ENCODE assay signal across 8 cellular contexts in genomic region chr7:103279636-103279962, GRCh38. TPM values are rescaled to one million over a fixed set of nuclear protein-coding genes. Genes with fewer than 3 reads are reported as not detected.
DNase-seq lines count a peak whose midpoint lies in the region; ATAC-seq and TF ChIP-seq lines count a peak whose summit lies in the region.
"Not testable (repeated sequence)": the region's sequence is repeated elsewhere in the genome, so short reads cannot be mapped to it uniquely, and the experiment has no call there.

No MANE protein-coding gene starts in this region.

- H3K9ac ChIP-seq in neural progenitor cell = not testable (repeated sequence)

- H2AFZ ChIP-seq in neural progenitor cell (replicated peaks) = peak overlapping the region; percentile 100

- H3K36me3 ChIP-seq in left ventricle myocardium inferior, neural progenitor cell, vagina: not testable (repeated sequence)

- not testable (repeated sequence) for H3K79me2 ChIP-seq in neural progenitor cell (ENCODE audit: low read depth)

- not testable (repeated sequence) for DNase-seq in Jurkat, Clone E6-1 (ENCODE audit: low read depth, low spot score); left ventricle myocardium inferior; vagina (ENCODE audit: extremely low spot score in 2 of 2)
- peak; percentile 25 for DNase-seq in SIG-M5 treated with dmso at 0.1 percent for 504 hours (lab: John Stamatoyannopoulos, UW; ENCODE audit: unreplicated experiment)
- DNase-seq in astrocyte of the spinal cord (ENCODE audit: low read depth, low spot score) = peak; percentile 15
- peak; percentile 56 for DNase-seq in neural progenitor cell (ENCODE audit: low spot score)

- not testable (repeated sequence) for H3K36me3 Mint-ChIP-seq in neural progenitor cell

- peak overlapping the region; percentile 88 for H3K4me3 Mint-ChIP-seq in neural progenitor cell

- not testable (repeated sequence) for H3K9me3 Mint-ChIP-seq in neural progenitor cell

- in situ Hi-C loops in astrocyte of the spinal cord (cut with HindIII; ENCODE audit: low sequenced_read_pairs) = not testable (repeated sequence)

- not testable (repeated sequence) for H3K27me3 Mint-ChIP-seq in neural progenitor cell (ENCODE audit: insufficient read depth, low read depth)

- peak overlapping the region; percentile 99 for H3K4me2 ChIP-seq in neural progenitor cell

- not testable (repeated sequence) for H4K20me1 ChIP-seq in neural progenitor cell (ENCODE audit: low read depth)

- peaks cover 16% of the 10 kb centered on the region for H3K4me1 Mint-ChIP-seq in neural progenitor cell

- not testable (repeated sequence) for H3K27me3 ChIP-seq in left ventricle myocardium inferior (ENCODE audit: low read depth); vagina
- peaks cover 49% of the 10 kb centered on the region for H3K27me3 ChIP-seq in neural progenitor cell

- not testable (repeated sequence) for TF ChIP-seq CTCF in astrocyte of the spinal cord (IDR thresholded peaks at IDR 0.05; ENCODE audit: low read depth, low read length); left ventricle myocardium inferior (IDR thresholded peaks at IDR 0.05; ENCODE audit: borderline replicate concordance); neural progenitor cell (IDR thresholded peaks at IDR 0.05); vagina (IDR thresholded peaks at IDR 0.05)

- H3K4me1 ChIP-seq in left ventricle myocardium inferior (peaks cover 15% of the 10 kb centered on the region), vagina (peaks cover 10% of the 10 kb centered on the region)
- H3K4me1 ChIP-seq in neural progenitor cell = not testable (repeated sequence)

- H3K4me3 ChIP-seq in Jurkat, Clone E6-1 (ENCODE audit: low read length) = peak overlapping the region; percentile 85
- peak overlapping the region; percentile 57 for H3K4me3 ChIP-seq in astrocyte of the spinal cord (ENCODE audit: low read depth, low read length)
- peak overlapping the region; percentile 72 for H3K4me3 ChIP-seq in left ventricle myocardium inferior
- peak overlapping the region; percentile 76 for H3K4me3 ChIP-seq in neural progenitor cell
- H3K4me3 ChIP-seq in vagina = peak overlapping the region; percentile 61 to 72

- H3F3A ChIP-seq in neural progenitor cell (ENCODE audit: low read depth) = not testable (repeated sequence)

- ATAC-seq in GM18517 (IDR thresholded peaks at IDR 0.05; ENCODE audit: unreplicated experiment) (peak; percentile 51), HG02623 (IDR thresholded peaks at IDR 0.05; ENCODE audit: unreplicated experiment) (peak; percentile 31)

- intact Hi-C loops in left ventricle myocardium inferior (cut with micrococcal nuclease); vagina (cut with DNase I): not testable (repeated sequence)

- H3K27ac ChIP-seq in left ventricle myocardium inferior (replicated peaks) (peak overlapping the region; percentile 60), vagina (peak overlapping the region; percentile 1)
- H3K27ac ChIP-seq in neural progenitor cell = not testable (repeated sequence)

- not testable (repeated sequence) for H3K9me3 ChIP-seq in left ventricle myocardium inferior (replicated peaks); neural progenitor cell (ENCODE audit: low read depth); vagina

- not testable (repeated sequence) for H3K27ac Mint-ChIP-seq in neural progenitor cell

- TF ChIP-seq POLR2A in vagina (IDR thresholded peaks at IDR 0.05) = not testable (repeated sequence)

RNA-seq across cellular contexts. Expression of gene PMPCB, which starts 17.6 kb away (rescaled TPM):
- polyA plus RNA-seq in Jurkat, Clone E6-1 (2012; ENCODE audit: insufficient read depth, insufficient read length) = 110 TPM
- total RNA-seq in left ventricle myocardium inferior = 78.1 TPM
- 103 and 164 TPM in 2 replicates for total RNA-seq in neural progenitor cell (ENCODE audit: low replicate concordance)
- total RNA-seq in vagina = 28.7 TPM
